Comparison of ENCODE assay signal across 10 cellular contexts in genomic region chr11:67242548-67242947, GRCh38. TPM values are rescaled to one million over a fixed set of nuclear protein-coding genes. Genes with fewer than 3 reads are reported as not detected.
DNase-seq lines count a peak whose midpoint lies in the region; ATAC-seq and TF ChIP-seq lines count a peak whose summit lies in the region.
"Had no signal": no experiment of that assay in that cellular context is flagged by ENCODE, and none has a peak within 500 bp of the region (broad histone marks: within the 10 kb centered on the region; RNA-seq: fewer than 3 reads in every experiment).

No MANE protein-coding gene starts in this region.

- H3K36me3 ChIP-seq in aorta (ENCODE audit: control insufficient read depth in 1 of 2, insufficient read depth in 2 of 2, low read length in 1 of 2) (peaks cover 8 to 9% of the 10 kb centered on the region in 2 donors), heart left ventricle (peaks cover 0 to 56% (median 50%) of the 10 kb centered on the region in 9 donors)

- TF ChIP-seq CTCF in WI38 (IDR thresholded peaks at IDR 0.05; ENCODE audit: low read depth, low read length) (no peak), glutamatergic neuron (IDR thresholded peaks at IDR 0.05; ENCODE audit: partially characterized antibody, unreplicated experiment) (no peak), heart left ventricle (IDR thresholded peaks at IDR 0.05) (no peak)

- no peaks in the 10 kb centered on the region for H3K9me3 ChIP-seq in aorta (ENCODE audit: control insufficient read depth, low read length)
- H3K9me3 ChIP-seq in heart left ventricle, result no peaks in the 10 kb centered on the region

- H3K4me3 Mint-ChIP-seq in activated CD4-positive, alpha-beta T cell treated with anti-CD3 and anti-CD28 coated beads, Interleukin-2, amount 10 ng/mL, durations not matched to agents 7 days and 5 days, result peak overlapping the region; percentile 99
- peak overlapping the region; percentile 77 for H3K4me3 Mint-ChIP-seq in glutamatergic neuron (ENCODE audit: unreplicated experiment)
- peak overlapping the region; percentile 99 to 100 for H3K4me3 Mint-ChIP-seq in stimulated activated naive B cell treated with anti-CD40 and anti-IgM and Interleukin-4, amounts not matched to agents 10 μg/mL and 1 μg/mL and 100 μg/mL, for 72 hours

- no peaks in the 10 kb centered on the region for H3K27me3 Mint-ChIP-seq in activated CD4-positive, alpha-beta T cell treated with anti-CD3 and anti-CD28 coated beads, Interleukin-2, amount 10 ng/mL, durations not matched to agents 7 days and 5 days
- H3K27me3 Mint-ChIP-seq in glutamatergic neuron (ENCODE audit: unreplicated experiment), result peaks cover 4% of the 10 kb centered on the region
- no peaks in the 10 kb centered on the region for H3K27me3 Mint-ChIP-seq in stimulated activated naive B cell treated with anti-CD40 and anti-IgM and Interleukin-4, amounts not matched to agents 10 μg/mL and 1 μg/mL and 100 μg/mL, for 72 hours

- peak overlapping the region; percentile 80 for H3K4me3 ChIP-seq in WI38 (ENCODE audit: low read depth, low read length)
- H3K4me3 ChIP-seq in aorta (ENCODE audit: low read length in 2 of 2), result no peak overlapping the region
- H3K4me3 ChIP-seq in heart left ventricle, result peak overlapping the region in 6 of 12 donors; percentile 65 to 95 (median 72)

- WGBS in aorta, 2 donors, result 82 to 90% methylated on average over 1 of the region's 1 CpG
- 76 to 95% (median 80%) methylated on average over 1 of the region's 1 CpG for WGBS in heart left ventricle, 4 donors

- TF ChIP-seq POLR2A in heart left ventricle (IDR thresholded peaks at IDR 0.05), result no peak

- intact Hi-C loops in aorta (cut with DNase I), result no loop called here
- intact Hi-C loops in heart left ventricle (cut with DNase I), result no loop called here

- H3K36me3 Mint-ChIP-seq in activated CD4-positive, alpha-beta T cell treated with anti-CD3 and anti-CD28 coated beads, Interleukin-2, amount 10 ng/mL, durations not matched to agents 7 days and 5 days (ENCODE audit: low read depth), result peaks cover 55% of the 10 kb centered on the region
- no peaks in the 10 kb centered on the region for H3K36me3 Mint-ChIP-seq in glutamatergic neuron (ENCODE audit: unreplicated experiment)
- peaks cover 46 to 64% of the 10 kb centered on the region in 2 donors for H3K36me3 Mint-ChIP-seq in stimulated activated naive B cell treated with anti-CD40 and anti-IgM and Interleukin-4, amounts not matched to agents 10 μg/mL and 1 μg/mL and 100 μg/mL, for 72 hours

- no peaks in the 10 kb centered on the region for H3K27me3 ChIP-seq in aorta (ENCODE audit: control insufficient read depth in 1 of 2, insufficient read depth in 2 of 2, low read length in 1 of 2)
- H3K27me3 ChIP-seq in heart left ventricle, result no peaks in the 10 kb centered on the region

- no peak for DNase-seq in activated CD4-positive, alpha-beta T cell treated with anti-CD3 and anti-CD28 coated beads, Interleukin-2, amount 10 ng/mL, durations not matched to agents 7 days and 5 days
- no peak for DNase-seq in activated CD4-positive, alpha-beta T cell treated with anti-CD3 and anti-CD28 coated beads for 4 hours
- DNase-seq in glutamatergic neuron, result no peak
- no peak for DNase-seq in stimulated activated naive B cell treated with anti-CD40 and anti-IgM and Interleukin-4, amounts not matched to agents 10 μg/mL and 1 μg/mL and 100 μg/mL, for 72 hours
- no peak for DNase-seq in aorta
- DNase-seq in heart left ventricle, result no peak
- DNase-seq: left colon, NCI-H187 treated with DMSO at 0.1 percent for 48 hours had no signal

- no peaks in the 10 kb centered on the region for H3K9me3 Mint-ChIP-seq in activated CD4-positive, alpha-beta T cell treated with anti-CD3 and anti-CD28 coated beads, Interleukin-2, amount 10 ng/mL, durations not matched to agents 7 days and 5 days
- peaks cover 9% of the 10 kb centered on the region for H3K9me3 Mint-ChIP-seq in glutamatergic neuron (ENCODE audit: unreplicated experiment)
- H3K9me3 Mint-ChIP-seq in stimulated activated naive B cell treated with anti-CD40 and anti-IgM and Interleukin-4, amounts not matched to agents 10 μg/mL and 1 μg/mL and 100 μg/mL, for 72 hours, result no peaks in the 10 kb centered on the region

- no peak for ATAC-seq in stimulated activated naive B cell treated with anti-CD40 and anti-IgM and Interleukin-4, amounts not matched to agents 10 μg/mL and 1 μg/mL and 100 μg/mL, for 72 hours (replicated peaks)
- no peak for ATAC-seq in HG02763 (IDR thresholded peaks at IDR 0.05; ENCODE audit: unreplicated experiment)
- ATAC-seq in aorta (ENCODE audit: low FRiP score), result no peak
- ATAC-seq in heart left ventricle, result no peak
- ATAC-seq: left colon had no signal

- peaks cover 1 to 3% of the 10 kb centered on the region in 2 donors for H3K4me1 ChIP-seq in aorta (ENCODE audit: control insufficient read depth in 1 of 2, insufficient read depth in 2 of 2, low read length in 2 of 2)
- peaks cover 7 to 59% (median 46%) of the 10 kb centered on the region in 12 donors for H3K4me1 ChIP-seq in heart left ventricle

- peak overlapping the region; percentile 72 for H3K27ac Mint-ChIP-seq in activated CD4-positive, alpha-beta T cell treated with anti-CD3 and anti-CD28 coated beads, Interleukin-2, amount 10 ng/mL, durations not matched to agents 7 days and 5 days
- no peak overlapping the region for H3K27ac Mint-ChIP-seq in glutamatergic neuron (ENCODE audit: unreplicated experiment)
- peak overlapping the region; percentile 81 for H3K27ac Mint-ChIP-seq in stimulated activated naive B cell treated with anti-CD40 and anti-IgM and Interleukin-4, amounts not matched to agents 10 μg/mL and 1 μg/mL and 100 μg/mL, for 72 hours

- H3K4me1 Mint-ChIP-seq in activated CD4-positive, alpha-beta T cell treated with anti-CD3 and anti-CD28 coated beads, Interleukin-2, amount 10 ng/mL, durations not matched to agents 7 days and 5 days, result peaks cover 53% of the 10 kb centered on the region
- H3K4me1 Mint-ChIP-seq in glutamatergic neuron (ENCODE audit: low read depth, unreplicated experiment), result peaks cover 23% of the 10 kb centered on the region
- H3K4me1 Mint-ChIP-seq in stimulated activated naive B cell treated with anti-CD40 and anti-IgM and Interleukin-4, amounts not matched to agents 10 μg/mL and 1 μg/mL and 100 μg/mL, for 72 hours, result peaks cover 40 to 58% of the 10 kb centered on the region in 2 donors

- CTCF ChIA-PET in activated CD4-positive, alpha-beta T cell treated with anti-CD3 and anti-CD28 coated beads, Interleukin-2, amount 10 ng/mL, durations not matched to agents 7 days and 5 days (lab: Charles Lee), result interaction anchor here (1.5 kb wide), 1 partner anchor 46 kb away, joined by 4 read pairs; the partner anchor contains the start of gene ANKRD13D

- no peak overlapping the region for H3K27ac ChIP-seq in aorta (ENCODE audit: low read depth in 1 of 2, low read length in 2 of 2)
- H3K27ac ChIP-seq in heart left ventricle, result peak overlapping the region in 2 of 12 donors; percentile 7 to 96

- POLR2A ChIA-PET in activated CD4-positive, alpha-beta T cell treated with anti-CD3 and anti-CD28 coated beads, Interleukin-2, amount 10 ng/mL, durations not matched to agents 7 days and 5 days (lab: Charles Lee), result no interaction called here

RNA-seq across cellular contexts. Expression of gene GRK2, which starts 23.7 kb away (rescaled TPM):
- total RNA-seq in activated CD4-positive, alpha-beta T cell treated with anti-CD3 and anti-CD28 coated beads, Interleukin-2, amount 10 ng/mL, durations not matched to agents 7 days and 5 days, result 100 to 1,000 TPM; 306 to 324 TPM
- total RNA-seq in glutamatergic neuron (ENCODE audit: unreplicated experiment) (52.2 TPM), aorta (10 to 100 TPM; 53.8 to 77.6 TPM), heart left ventricle (100 to 1,000 TPM in 1 of 9 donors, 10 to 100 TPM in 8; 40.1 to 107 (median 49.6) TPM)
- polyA plus RNA-seq in aorta (10 to 100 TPM; 29.3 to 53.6 TPM), heart left ventricle (10 to 100 TPM; 55.6 to 63.8 TPM)

RNA-seq across cellular contexts. Expression of gene ANKRD13D, which starts 46.6 kb away (rescaled TPM):
- total RNA-seq in activated CD4-positive, alpha-beta T cell treated with anti-CD3 and anti-CD28 coated beads, Interleukin-2, amount 10 ng/mL, durations not matched to agents 7 days and 5 days, result 100 to 1,000 TPM; 135 to 194 TPM
- total RNA-seq in glutamatergic neuron (ENCODE audit: unreplicated experiment) (109 TPM), aorta (10 to 100 TPM; 43.2 to 96.1 TPM), heart left ventricle (10 to 100 TPM in 6 of 9 donors, 1 to 10 TPM in 3; 7.6 to 43.6 (median 12.8) TPM)
- polyA plus RNA-seq in aorta (100 to 1,000 TPM in 1 of 2 donors, 10 to 100 TPM in 1; 16.8 to 100 TPM), heart left ventricle (10 to 100 TPM; 12.3 to 17.6 TPM)
